In the genomic region with DNA sequence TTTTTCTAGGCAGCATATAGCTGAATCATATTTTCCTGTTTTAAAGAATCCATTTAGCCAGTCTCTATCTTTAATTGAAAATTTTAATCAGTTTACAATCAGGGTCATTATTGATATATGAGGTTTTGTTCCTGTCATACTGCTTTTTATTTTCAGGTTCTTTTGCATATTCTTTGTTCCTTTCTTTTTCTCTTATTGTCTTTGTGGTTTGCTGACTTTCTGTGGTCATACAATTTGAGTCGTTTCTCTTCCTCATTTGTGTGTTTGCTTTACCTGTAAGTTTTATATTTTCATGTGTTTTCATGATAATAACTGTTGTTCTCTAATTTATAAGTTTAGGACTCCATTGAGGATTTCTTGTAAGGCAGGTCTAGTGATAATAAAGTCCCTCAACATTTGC, we compare ENCODE assay signal across 15 cellular contexts.
DNase-seq lines count a peak whose midpoint lies in the region; ATAC-seq lines count a peak whose summit lies in the region.
"Had no signal": no experiment of that assay in that cellular context is flagged by ENCODE, and none has a peak within 500 bp of the region (broad histone marks: within the 10 kb centered on the region; RNA-seq: fewer than 3 reads in every experiment).

No MANE protein-coding gene starts in this region.

- WGBS in right cardiac atrium, result 70% methylated on average over 1 of the region's 1 CpG

- intact Hi-C loops in right cardiac atrium (cut with DNase I), result no loop called here

- no peaks in the 10 kb centered on the region for H3K4me1 ChIP-seq in right cardiac atrium (ENCODE audit: control insufficient read depth, insufficient read depth, low read length)
- H3K4me1 ChIP-seq: psoas muscle had no signal

- H3K9me3 ChIP-seq in right cardiac atrium (ENCODE audit: control insufficient read depth, low read length), result no peaks in the 10 kb centered on the region

- H3K27me3 ChIP-seq in right cardiac atrium (ENCODE audit: control insufficient read depth, insufficient read depth), result no peaks in the 10 kb centered on the region

- H3K27ac ChIP-seq in right cardiac atrium (ENCODE audit: low read length), result no peak overlapping the region
- H3K27ac ChIP-seq: psoas muscle had no signal

- no peak overlapping the region for H3K4me3 ChIP-seq in right cardiac atrium (ENCODE audit: low read length)
- H3K4me3 ChIP-seq: psoas muscle had no signal

- peak; percentile 73 for ATAC-seq in GM18517 (IDR thresholded peaks at IDR 0.05; ENCODE audit: unreplicated experiment)
- ATAC-seq in GM21390 (IDR thresholded peaks at IDR 0.05; ENCODE audit: unreplicated experiment), result peak; percentile 89
- ATAC-seq in HG02938 (IDR thresholded peaks at IDR 0.05; ENCODE audit: unreplicated experiment), result peak; percentile 94
- ATAC-seq in HG03469 (IDR thresholded peaks at IDR 0.05; ENCODE audit: unreplicated experiment), result peak; percentile 91
- ATAC-seq in right cardiac atrium, result no peak
- ATAC-seq: activated T-helper 17 cell treated with anti-CD3 and anti-CD28 coated beads, Interleukin-2, amount 50 U/mL, for 72 hours; psoas muscle; T-cell had no signal

- DNase-seq in KG1 (lab: John Stamatoyannopoulos, UW) (no peak), NCI-H748 (lab: John Stamatoyannopoulos, UW; ENCODE audit: unreplicated experiment) (no peak), kidney glomerular epithelial cell (lab: John Stamatoyannopoulos, UW) (no peak), right cardiac atrium (no peak)
- DNase-seq: activated CD4-positive, alpha-beta T cell treated with anti-CD3 and anti-CD28 coated beads, Interleukin-2, amount 50 U/mL, for 1 hour; DMS79; effector CD8-positive, alpha-beta T cell; psoas muscle; stimulated activated CD4-positive, alpha-beta T cell treated with anti-CD3 and anti-CD28 coated beads, Interleukin-2, amount 100 ng/mL, for 24 hours; T-cell had no signal

Comparison
In these comparisons a context has a peak if more than half of its experiments do, and no peak if none do; other contexts are left out.
1. ATAC-seq: peak in GM18517 (single experiment), GM21390 (single experiment), HG02938 (single experiment) and HG03469 (single experiment); none in right cardiac atrium (0 of 2).